In the genomic region with DNA sequence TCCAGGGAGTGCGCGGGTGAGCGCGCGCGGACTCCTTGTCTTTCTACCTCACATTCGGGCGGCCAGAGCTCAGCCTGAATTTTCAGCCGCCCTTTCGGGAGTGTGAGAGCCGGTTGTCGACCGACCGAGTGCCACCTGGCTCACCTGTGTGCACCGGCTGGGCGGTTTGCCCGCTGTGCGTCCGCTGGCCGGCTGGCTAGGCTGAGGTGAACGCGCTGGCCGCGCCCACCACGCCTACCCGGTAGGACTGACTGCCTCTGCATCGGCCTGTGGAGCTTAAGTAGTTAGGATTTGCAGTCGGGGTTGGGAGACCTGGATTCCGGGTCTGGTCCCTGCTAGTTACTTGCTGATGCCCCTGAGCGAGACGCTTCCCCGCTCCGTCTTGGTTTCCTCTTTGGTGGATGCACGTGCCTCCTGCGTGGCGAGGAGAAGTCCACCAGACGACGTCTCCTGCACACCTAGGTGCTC, we compare ENCODE assay signal across 8 cellular contexts. TPM values are rescaled to one million over a fixed set of nuclear protein-coding genes. Genes with fewer than 3 reads are reported as not detected.
DNase-seq lines count a peak whose midpoint lies in the region; ATAC-seq and TF ChIP-seq lines count a peak whose summit lies in the region.

No MANE protein-coding gene starts in this region.

- H3K79me2 ChIP-seq in KMS-11 (ENCODE audit: insufficient read depth, low read depth) = no peaks in the 10 kb centered on the region

- DNase-seq in astrocyte of the hippocampus (ENCODE audit: low read depth, low spot score) = peak; percentile 40
- DNase-seq in dedifferentiated amniotic fluid mesenchymal stem cell (ENCODE audit: extremely low spot score) = no peak
- no peak for DNase-seq in SHP77 (lab: John Stamatoyannopoulos, UW)

- no peak overlapping the region for H3K27ac ChIP-seq in KMS-11
- H3K27ac ChIP-seq in layer of hippocampus (ENCODE audit: low read depth, low read length) = peak overlapping the region; percentile 77
- H3K27ac ChIP-seq in temporal lobe (ENCODE audit: low read depth, low read length) = peak overlapping the region; percentile 57

- H3K27me3 ChIP-seq in KMS-11 (ENCODE audit: insufficient read depth, low read depth) = no peaks in the 10 kb centered on the region
- H3K27me3 ChIP-seq in layer of hippocampus (ENCODE audit: control insufficient read depth, insufficient read depth, low read length) = no peaks in the 10 kb centered on the region

- H3K9me3 ChIP-seq in ES-I3 (ENCODE audit: control insufficient read depth, insufficient read depth, low read length) = no peaks in the 10 kb centered on the region

- H4K20me1 ChIP-seq in KMS-11 (ENCODE audit: insufficient read depth) = no peaks in the 10 kb centered on the region

- peak overlapping the region; percentile 99 for H2AFZ ChIP-seq in KMS-11 (ENCODE audit: low read depth)

- no peak for ATAC-seq in GM21526 (IDR thresholded peaks at IDR 0.05; ENCODE audit: low FRiP score, unreplicated experiment)

- peak overlapping the region; percentile 93 for H3K4me2 ChIP-seq in KMS-11

- no peak for TF ChIP-seq CTCF in KMS-11 (conservative IDR thresholded peaks at IDR 0.05; ENCODE audit: low read depth, low read length)

- H3K4me3 ChIP-seq in KMS-11 (IDR thresholded peaks at IDR 0.05; ENCODE audit: insufficient read depth, low read depth, low read length) = no peak overlapping the region

- H3K4me1 ChIP-seq in ES-I3 (ENCODE audit: insufficient read depth, low read length) (no peaks in the 10 kb centered on the region; the same call in 1 of the 2 replicates), KMS-11 (ENCODE audit: low read depth, poor library complexity, severe bottlenecking) (peaks cover 6% of the 10 kb centered on the region)

- H3K9ac ChIP-seq in ES-I3 (ENCODE audit: low read depth, low read length) (peak overlapping the region; percentile 75; the same call in 1 of the 2 replicates), KMS-11 (peak overlapping the region; percentile 53; the same call in 1 of the 2 replicates)

- H3K36me3 ChIP-seq in ES-I3 (ENCODE audit: insufficient read depth, low read length) (no peaks in the 10 kb centered on the region), KMS-11 (ENCODE audit: insufficient read depth) (no peaks in the 10 kb centered on the region)

RNA-seq across cellular contexts. Expression of a gene that starts 0.6 kb away (rescaled TPM):
- 3.7 TPM for total RNA-seq in temporal lobe

RNA-seq across cellular contexts. Expression of a gene that starts 35.1 kb away (rescaled TPM):
- total RNA-seq in temporal lobe = 0.49 TPM
